Comparison of ENCODE assay signal across 1 cellular context in the genomic region with DNA sequence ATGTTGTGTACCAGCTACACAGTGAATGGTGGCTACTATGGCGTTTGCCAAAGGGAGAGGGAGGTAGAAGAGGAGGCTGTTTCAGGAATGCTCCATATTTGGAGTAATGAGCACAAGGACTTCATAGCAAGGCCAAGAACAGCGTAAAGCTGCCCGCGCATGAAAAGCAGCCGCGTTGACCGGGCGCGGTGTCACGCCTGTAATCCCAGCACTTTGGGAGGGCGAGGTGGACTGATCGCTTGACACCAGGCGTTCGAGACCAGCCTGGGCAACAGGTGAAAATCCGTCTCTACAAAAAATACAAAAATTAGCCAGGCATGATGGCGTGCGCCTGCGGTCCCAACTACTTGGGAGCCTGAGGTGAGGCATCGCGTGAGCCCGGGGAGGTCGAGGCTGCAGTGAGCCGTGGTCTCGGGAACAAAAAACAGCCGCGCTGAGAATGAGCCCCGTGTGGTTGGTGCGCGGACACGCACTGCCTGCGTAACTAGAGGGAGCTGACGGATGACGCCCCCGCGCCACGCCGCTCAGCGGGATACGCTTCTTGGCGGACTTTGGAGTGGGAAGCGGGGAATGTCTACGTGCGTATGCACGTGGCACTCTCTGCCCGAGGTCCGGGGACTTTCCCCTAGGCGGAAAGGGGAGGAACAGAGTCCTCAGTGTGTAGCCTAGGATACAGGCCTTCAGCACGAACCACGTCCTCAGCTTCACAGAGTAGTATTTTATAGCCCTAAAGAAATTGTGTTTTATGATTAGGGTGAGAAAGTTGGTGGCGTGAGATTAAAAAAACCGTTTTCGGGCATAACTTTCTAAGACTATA.
TF ChIP-seq lines count a peak whose summit lies in the region.

Gene RMRP, minus strand, starts transcription at position 693 of the 817 bp plus-strand sequence.

TF ChIP-seq in HepG2, 621 proteins besides CTCF, POLR2A, EP300 and RAD21 (continued from another document and continues in another):
- TF ChIP-seq GFI1 (CRISPR knock-in tag; IDR thresholded peaks at IDR 0.05; ENCODE audit: borderline replicate concordance) (0 out of 2 replicates have a peak, but pooled peaks have one; percentile 7), YEATS4 (CRISPR knock-in tag; IDR thresholded peaks at IDR 0.05; ENCODE audit: borderline replicate concordance) (peak; percentile 98), KDM1A (CRISPR knock-in tag; IDR thresholded peaks at IDR 0.05) (peak; percentile 76; the same call in 1 of the 2 replicates), PBX3 (CRISPR knock-in tag; IDR thresholded peaks at IDR 0.05; ENCODE audit: borderline replicate concordance) (peak; percentile 88), BATF2 (CRISPR knock-in tag; IDR thresholded peaks at IDR 0.05) (no peak; the same call in none of the 2 replicates), ZNF609 (CRISPR knock-in tag; IDR thresholded peaks at IDR 0.05; ENCODE audit: borderline replicate concordance) (peak; percentile 77), RFXAP (CRISPR knock-in tag; IDR thresholded peaks at IDR 0.05; ENCODE audit: borderline replicate concordance) (peak; percentile 93), ZNF616 (CRISPR knock-in tag; IDR thresholded peaks at IDR 0.05; ENCODE audit: low read depth) (peak; percentile 89), ZBTB7B (CRISPR knock-in tag; IDR thresholded peaks at IDR 0.05) (peak; percentile 89; the same call in 1 of the 2 replicates), ZNF660 (CRISPR knock-in tag; IDR thresholded peaks at IDR 0.05; ENCODE audit: borderline replicate concordance, low read depth) (no peak), ZNF251 (CRISPR knock-in tag; IDR thresholded peaks at IDR 0.05) (no peak), TMF1 (CRISPR knock-in tag; IDR thresholded peaks at IDR 0.05; ENCODE audit: low read depth) (peak; percentile 94), ZNF34 (CRISPR knock-in tag; IDR thresholded peaks at IDR 0.05; ENCODE audit: borderline replicate concordance) (no peak), ZNF790 (CRISPR knock-in tag; IDR thresholded peaks at IDR 0.05; ENCODE audit: borderline replicate concordance) (peak; percentile 97; the same call in 1 of the 2 replicates), HNRNPUL1 (IDR thresholded peaks at IDR 0.05; ENCODE audit: low read depth, low read length) (no peak), ZNF614 (CRISPR knock-in tag; IDR thresholded peaks at IDR 0.05; ENCODE audit: borderline replicate concordance) (peak; percentile 84), ZNF510 (CRISPR knock-in tag; IDR thresholded peaks at IDR 0.05; ENCODE audit: low read depth) (peak; percentile 75), ZNF17 (CRISPR knock-in tag; IDR thresholded peaks at IDR 0.05) (no peak), POGZ (CRISPR knock-in tag; IDR thresholded peaks at IDR 0.05) (no peak; the same call in 1 of the 2 replicates), MIER2 (CRISPR knock-in tag; IDR thresholded peaks at IDR 0.05) (peak; percentile 72; the same call in 1 of the 2 replicates), ZNF337 (CRISPR knock-in tag; IDR thresholded peaks at IDR 0.05; ENCODE audit: borderline replicate concordance, low read depth) (no peak; the same call in 1 of the 2 replicates), GABPA (IDR thresholded peaks at IDR 0.05; ENCODE audit: low read depth, low read length) (no peak), GABPA (CRISPR knock-in tag; IDR thresholded peaks at IDR 0.05; ENCODE audit: low read depth) (peak; percentile 78), NR0B2 (CRISPR knock-in tag; IDR thresholded peaks at IDR 0.05) (peak; percentile 80; the same call in 1 of the 2 replicates), ARNT2 (CRISPR knock-in tag; IDR thresholded peaks at IDR 0.05; ENCODE audit: low read depth) (peak; percentile 99), HMG20A (CRISPR knock-in tag; IDR thresholded peaks at IDR 0.05; ENCODE audit: borderline replicate concordance) (peak; percentile 60; the same call in 1 of the 2 replicates), ZSCAN22 (CRISPR knock-in tag; IDR thresholded peaks at IDR 0.05) (no peak), ZNF740 (CRISPR knock-in tag; IDR thresholded peaks at IDR 0.05) (no peak), SRY (CRISPR knock-in tag; IDR thresholded peaks at IDR 0.05) (peak; percentile 93), IKZF1 (IDR thresholded peaks at IDR 0.05) (no peak), ZBTB21 (CRISPR knock-in tag; IDR thresholded peaks at IDR 0.05) (peak; percentile 91), HNF1B (CRISPR knock-in tag; IDR thresholded peaks at IDR 0.05) (peak; percentile 99), ZNF180 (CRISPR knock-in tag; IDR thresholded peaks at IDR 0.05; ENCODE audit: borderline replicate concordance, low read depth) (peak; percentile 92; the same call in 1 of the 2 replicates), ZNF543 (CRISPR knock-in tag; IDR thresholded peaks at IDR 0.05) (peak; percentile 80), SMARCE1 (IDR thresholded peaks at IDR 0.05; ENCODE audit: borderline replicate concordance) (no peak), ZNF225 (CRISPR knock-in tag; IDR thresholded peaks at IDR 0.05) (peak; percentile 89), ZFP37 (CRISPR knock-in tag; IDR thresholded peaks at IDR 0.05; ENCODE audit: borderline replicate concordance) (peak; percentile 99)
- TF ChIP-seq, protein P1, sequence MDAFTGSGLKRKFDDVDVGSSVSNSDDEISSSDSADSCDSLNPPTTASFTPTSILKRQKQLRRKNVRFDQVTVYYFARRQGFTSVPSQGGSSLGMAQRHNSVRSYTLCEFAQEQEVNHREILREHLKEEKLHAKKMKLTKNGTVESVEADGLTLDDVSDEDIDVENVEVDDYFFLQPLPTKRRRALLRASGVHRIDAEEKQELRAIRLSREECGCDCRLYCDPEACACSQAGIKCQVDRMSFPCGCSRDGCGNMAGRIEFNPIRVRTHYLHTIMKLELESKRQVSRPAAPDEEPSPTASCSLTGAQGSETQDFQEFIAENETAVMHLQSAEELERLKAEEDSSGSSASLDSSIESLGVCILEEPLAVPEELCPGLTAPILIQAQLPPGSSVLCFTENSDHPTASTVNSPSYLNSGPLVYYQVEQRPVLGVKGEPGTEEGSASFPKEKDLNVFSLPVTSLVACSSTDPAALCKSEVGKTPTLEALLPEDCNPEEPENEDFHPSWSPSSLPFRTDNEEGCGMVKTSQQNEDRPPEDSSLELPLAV (CRISPR knock-in tag; conservative IDR thresholded peaks at IDR 0.05; ENCODE audit: low read depth): no peak; the same call in 1 of the 2 replicates
- TF ChIP-seq, protein P2, sequence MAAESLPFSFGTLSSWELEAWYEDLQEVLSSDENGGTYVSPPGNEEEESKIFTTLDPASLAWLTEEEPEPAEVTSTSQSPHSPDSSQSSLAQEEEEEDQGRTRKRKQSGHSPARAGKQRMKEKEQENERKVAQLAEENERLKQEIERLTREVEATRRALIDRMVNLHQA (CRISPR knock-in tag; IDR thresholded peaks at IDR 0.05): 0 out of 2 replicates have a peak, but pooled peaks have one; percentile 53
- TF ChIP-seq, protein P3, sequence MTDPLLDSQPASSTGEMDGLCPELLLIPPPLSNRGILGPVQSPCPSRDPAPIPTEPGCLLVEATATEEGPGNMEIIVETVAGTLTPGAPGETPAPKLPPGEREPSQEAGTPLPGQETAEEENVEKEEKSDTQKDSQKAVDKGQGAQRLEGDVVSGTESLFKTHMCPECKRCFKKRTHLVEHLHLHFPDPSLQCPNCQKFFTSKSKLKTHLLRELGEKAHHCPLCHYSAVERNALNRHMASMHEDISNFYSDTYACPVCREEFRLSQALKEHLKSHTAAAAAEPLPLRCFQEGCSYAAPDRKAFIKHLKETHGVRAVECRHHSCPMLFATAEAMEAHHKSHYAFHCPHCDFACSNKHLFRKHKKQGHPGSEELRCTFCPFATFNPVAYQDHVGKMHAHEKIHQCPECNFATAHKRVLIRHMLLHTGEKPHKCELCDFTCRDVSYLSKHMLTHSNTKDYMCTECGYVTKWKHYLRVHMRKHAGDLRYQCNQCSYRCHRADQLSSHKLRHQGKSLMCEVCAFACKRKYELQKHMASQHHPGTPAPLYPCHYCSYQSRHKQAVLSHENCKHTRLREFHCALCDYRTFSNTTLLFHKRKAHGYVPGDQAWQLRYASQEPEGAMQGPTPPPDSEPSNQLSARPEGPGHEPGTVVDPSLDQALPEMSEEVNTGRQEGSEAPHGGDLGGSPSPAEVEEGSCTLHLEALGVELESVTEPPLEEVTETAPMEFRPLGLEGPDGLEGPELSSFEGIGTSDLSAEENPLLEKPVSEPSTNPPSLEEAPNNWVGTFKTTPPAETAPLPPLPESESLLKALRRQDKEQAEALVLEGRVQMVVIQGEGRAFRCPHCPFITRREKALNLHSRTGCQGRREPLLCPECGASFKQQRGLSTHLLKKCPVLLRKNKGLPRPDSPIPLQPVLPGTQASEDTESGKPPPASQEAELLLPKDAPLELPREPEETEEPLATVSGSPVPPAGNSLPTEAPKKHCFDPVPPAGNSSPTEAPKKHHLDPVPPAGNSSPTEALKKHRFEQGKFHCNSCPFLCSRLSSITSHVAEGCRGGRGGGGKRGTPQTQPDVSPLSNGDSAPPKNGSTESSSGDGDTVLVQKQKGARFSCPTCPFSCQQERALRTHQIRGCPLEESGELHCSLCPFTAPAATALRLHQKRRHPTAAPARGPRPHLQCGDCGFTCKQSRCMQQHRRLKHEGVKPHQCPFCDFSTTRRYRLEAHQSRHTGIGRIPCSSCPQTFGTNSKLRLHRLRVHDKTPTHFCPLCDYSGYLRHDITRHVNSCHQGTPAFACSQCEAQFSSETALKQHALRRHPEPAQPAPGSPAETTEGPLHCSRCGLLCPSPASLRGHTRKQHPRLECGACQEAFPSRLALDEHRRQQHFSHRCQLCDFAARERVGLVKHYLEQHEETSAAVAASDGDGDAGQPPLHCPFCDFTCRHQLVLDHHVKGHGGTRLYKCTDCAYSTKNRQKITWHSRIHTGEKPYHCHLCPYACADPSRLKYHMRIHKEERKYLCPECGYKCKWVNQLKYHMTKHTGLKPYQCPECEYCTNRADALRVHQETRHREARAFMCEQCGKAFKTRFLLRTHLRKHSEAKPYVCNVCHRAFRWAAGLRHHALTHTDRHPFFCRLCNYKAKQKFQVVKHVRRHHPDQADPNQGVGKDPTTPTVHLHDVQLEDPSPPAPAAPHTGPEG (CRISPR knock-in tag; IDR thresholded peaks at IDR 0.05): peak; percentile 85
